Comparison of ENCODE assay signal across 25 cellular contexts in the genomic region with DNA sequence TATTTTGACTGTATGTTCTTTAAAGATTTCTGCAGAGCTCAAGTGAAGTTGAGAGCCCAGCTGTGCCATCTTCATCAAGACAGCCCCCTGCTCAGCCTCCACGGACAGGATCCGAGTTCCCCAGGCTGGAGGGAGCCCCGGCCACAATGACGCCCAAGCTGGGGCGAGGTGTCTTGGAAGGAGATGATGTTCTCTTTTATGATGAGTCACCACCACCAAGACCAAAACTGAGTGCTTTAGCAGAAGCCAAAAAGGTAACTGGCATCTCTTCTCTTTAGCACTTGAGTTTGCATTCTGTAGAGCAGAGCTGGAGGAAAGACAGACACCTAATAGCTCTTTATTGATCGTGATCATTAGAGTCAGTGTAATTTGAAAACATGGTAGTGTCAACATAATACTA. TPM values are rescaled to one million over a fixed set of nuclear protein-coding genes. Genes with fewer than 3 reads are reported as not detected.
A peak's percentile ranks its signal among the peaks of the same experiment; 100 is the strongest.
DNase-seq lines count a peak whose midpoint lies in the region; ATAC-seq and TF ChIP-seq lines count a peak whose summit lies in the region.
"Had no signal": no experiment of that assay in that cellular context is flagged by ENCODE, and none has a peak within 500 bp of the region (broad histone marks: within the 10 kb centered on the region; RNA-seq: fewer than 3 reads in every experiment).

No MANE protein-coding gene starts in this region.

- peak overlapping the region; percentile 19 for H3K27ac Mint-ChIP-seq in activated CD4-positive, alpha-beta T cell treated with anti-CD3 and anti-CD28 coated beads, Interleukin-2, amount 10 ng/mL, durations not matched to agents 24 days and 14 days
- no peak overlapping the region for H3K27ac Mint-ChIP-seq in activated CD4-positive, alpha-beta T cell treated with anti-CD3 and anti-CD28 coated beads for 36 hours
- peak overlapping the region; percentile 67; the same call in 1 of the 2 replicates for H3K27ac Mint-ChIP-seq in GM23338
- H3K27ac Mint-ChIP-seq: H9, HFFc6 had no signal

- POLR2A ChIA-PET in activated CD4-positive, alpha-beta T cell treated with anti-CD3 and anti-CD28 coated beads for 36 hours (lab: Charles Lee) = interaction anchor here (1.5 kb wide), 1 partner anchor 108 kb away, joined by 5 read pairs; no protein-coding TSS in a partner anchor

- H3K27ac ChIP-seq in GM23338 (ENCODE audit: low read depth) (no peak overlapping the region), mammary epithelial cell (ENCODE audit: insufficient read depth, low read depth, low read length) (no peak overlapping the region), foreskin keratinocyte (no peak overlapping the region)
- H3K27ac ChIP-seq: C4-2B had no signal

- dilution Hi-C loops in mammary epithelial cell (cut with HindIII; ENCODE audit: low sequenced_read_pairs) = no loop called here

- TF ChIP-seq CTCF in GM23338 (conservative IDR thresholded peaks at IDR 0.05; ENCODE audit: low read depth in 2 of 2) (no peak), mammary epithelial cell (conservative IDR thresholded peaks at IDR 0.05 in 1 of 2, IDR thresholded peaks at IDR 0.05 in 1 of 2; ENCODE audit: extremely low read depth in 1 of 2, insufficient read depth in 1 of 2, low read depth in 1 of 2, low read length in 2 of 2) (no peak), foreskin keratinocyte (conservative IDR thresholded peaks at IDR 0.05) (no peak)

- no peak overlapping the region for H3K9ac ChIP-seq in mammary epithelial cell (ENCODE audit: insufficient read depth, low read length)

- no peak for ATAC-seq in activated CD4-positive, alpha-beta T cell treated with anti-CD3 and anti-CD28 coated beads for 36 hours
- ATAC-seq in GM23338 (no peak), foreskin keratinocyte (peak; percentile 33), HG03457 (IDR thresholded peaks at IDR 0.05; ENCODE audit: unreplicated experiment) (no peak), HG02759 (IDR thresholded peaks at IDR 0.05; ENCODE audit: unreplicated experiment) (no peak)
- ATAC-seq: GM12878, Panc1, SK-N-SH treated with all-trans-retinoic acid at 6 μM for 48 hours had no signal

- H3F3A ChIP-seq in GM23338 (replicated peaks; ENCODE audit: low read depth) = no peaks in the 10 kb centered on the region

- BruUV-seq in mammary epithelial cell (replicated peaks; lab: Mats Ljungman, UMichigan) = no TSS peak

- no peaks in the 10 kb centered on the region for H3K27me3 Mint-ChIP-seq in activated CD4-positive, alpha-beta T cell treated with anti-CD3 and anti-CD28 coated beads, Interleukin-2, amount 10 ng/mL, durations not matched to agents 24 days and 14 days
- no peaks in the 10 kb centered on the region for H3K27me3 Mint-ChIP-seq in activated CD4-positive, alpha-beta T cell treated with anti-CD3 and anti-CD28 coated beads for 36 hours
- peaks cover 4% of the 10 kb centered on the region for H3K27me3 Mint-ChIP-seq in GM23338 (ENCODE audit: insufficient read depth, low read depth, poor library complexity)
- H3K27me3 Mint-ChIP-seq: IgD-negative memory B cell had no signal

- no peaks in the 10 kb centered on the region for H3K4me1 ChIP-seq in GM23338 (ENCODE audit: insufficient read depth)
- no peaks in the 10 kb centered on the region for H3K4me1 ChIP-seq in mammary epithelial cell (ENCODE audit: insufficient read depth, low read length)
- H3K4me1 ChIP-seq in foreskin keratinocyte = no peaks in the 10 kb centered on the region

- H3K79me2 ChIP-seq in GM23338 (replicated peaks; ENCODE audit: insufficient read depth) (no peaks in the 10 kb centered on the region), mammary epithelial cell (ENCODE audit: insufficient read depth, low read length) (no peaks in the 10 kb centered on the region)

- in situ Hi-C loops in mammary epithelial cell (cut with MboI; ENCODE audit: low sequenced_read_pairs in 2 of 2) = no loop called here

- intact Hi-C loops in activated CD4-positive, alpha-beta T cell treated with anti-CD3 and anti-CD28 coated beads, Interleukin-2, amount 10 ng/mL, durations not matched to agents 24 days and 14 days (cut with micrococcal nuclease) = no loop called here
- intact Hi-C loops in activated CD4-positive, alpha-beta T cell treated with anti-CD3 and anti-CD28 coated beads for 36 hours (cut with DNase I, micrococcal nuclease) = no loop called here
- intact Hi-C loops in mammary epithelial cell (cut with micrococcal nuclease) = no loop called here

- no peaks in the 10 kb centered on the region for H3K9me3 Mint-ChIP-seq in activated CD4-positive, alpha-beta T cell treated with anti-CD3 and anti-CD28 coated beads, Interleukin-2, amount 10 ng/mL, durations not matched to agents 24 days and 14 days
- H3K9me3 Mint-ChIP-seq in activated CD4-positive, alpha-beta T cell treated with anti-CD3 and anti-CD28 coated beads for 36 hours (ENCODE audit: low read depth) = no peaks in the 10 kb centered on the region
- H3K9me3 Mint-ChIP-seq in GM23338 = no peaks in the 10 kb centered on the region
- H3K9me3 Mint-ChIP-seq: H9, HFFc6, IgD-negative memory B cell had no signal

- H3K36me3 ChIP-seq in GM23338 (ENCODE audit: insufficient read depth) = peaks cover 84% of the 10 kb centered on the region
- H3K36me3 ChIP-seq in mammary epithelial cell (ENCODE audit: insufficient read depth, low read length) = peaks cover 32% of the 10 kb centered on the region

- peaks cover 3% of the 10 kb centered on the region; the same call in 1 of the 2 replicates for H4K20me1 ChIP-seq in GM23338 (replicated peaks; ENCODE audit: insufficient read depth)
- no peaks in the 10 kb centered on the region for H4K20me1 ChIP-seq in mammary epithelial cell (ENCODE audit: insufficient read depth, low read length)

- peaks cover 47% of the 10 kb centered on the region for H3K36me3 Mint-ChIP-seq in activated CD4-positive, alpha-beta T cell treated with anti-CD3 and anti-CD28 coated beads, Interleukin-2, amount 10 ng/mL, durations not matched to agents 24 days and 14 days (ENCODE audit: low read depth)
- H3K36me3 Mint-ChIP-seq in activated CD4-positive, alpha-beta T cell treated with anti-CD3 and anti-CD28 coated beads for 36 hours (ENCODE audit: low read depth) = peaks cover 80% of the 10 kb centered on the region
- H3K36me3 Mint-ChIP-seq in GM23338 (ENCODE audit: low read depth) = peaks cover 94% of the 10 kb centered on the region
- H3K36me3 Mint-ChIP-seq: IgD-negative memory B cell had no signal

- no peaks in the 10 kb centered on the region for H3K4me1 Mint-ChIP-seq in activated CD4-positive, alpha-beta T cell treated with anti-CD3 and anti-CD28 coated beads, Interleukin-2, amount 10 ng/mL, durations not matched to agents 24 days and 14 days
- H3K4me1 Mint-ChIP-seq in activated CD4-positive, alpha-beta T cell treated with anti-CD3 and anti-CD28 coated beads for 36 hours = no peaks in the 10 kb centered on the region
- no peaks in the 10 kb centered on the region for H3K4me1 Mint-ChIP-seq in GM23338
- H3K4me1 Mint-ChIP-seq: H9, IgD-negative memory B cell had no signal

- CTCF ChIA-PET in activated CD4-positive, alpha-beta T cell treated with anti-CD3 and anti-CD28 coated beads for 36 hours (lab: Charles Lee) = interaction anchor here (0.7 kb wide), 1 partner anchor 1153 kb away, joined by 3 read pairs; no protein-coding TSS in a partner anchor
- CTCF ChIA-PET in mammary epithelial cell (lab: Charles Lee; ENCODE audit: low non-redundant PET) = no interaction called here

- no peak overlapping the region for H3K4me2 ChIP-seq in GM23338
- no peak overlapping the region for H3K4me2 ChIP-seq in mammary epithelial cell (ENCODE audit: insufficient read depth, low read depth, low read length)

- no peaks in the 10 kb centered on the region for H3K27me3 ChIP-seq in GM23338 (ENCODE audit: insufficient read depth)
- H3K27me3 ChIP-seq in mammary epithelial cell (ENCODE audit: insufficient read depth, low read length) = no peaks in the 10 kb centered on the region
- H3K27me3 ChIP-seq in foreskin keratinocyte = no peaks in the 10 kb centered on the region
- H3K27me3 ChIP-seq: MG63 had no signal

- H3K9me3 ChIP-seq in mammary epithelial cell (replicated peaks; ENCODE audit: insufficient read depth, low read length) = no peaks in the 10 kb centered on the region
- H3K9me3 ChIP-seq: MG63 had no signal

- H3K4me3 Mint-ChIP-seq in activated CD4-positive, alpha-beta T cell treated with anti-CD3 and anti-CD28 coated beads, Interleukin-2, amount 10 ng/mL, durations not matched to agents 24 days and 14 days = no peak overlapping the region
- H3K4me3 Mint-ChIP-seq in activated CD4-positive, alpha-beta T cell treated with anti-CD3 and anti-CD28 coated beads for 36 hours = no peak overlapping the region
- H3K4me3 Mint-ChIP-seq in GM23338 = no peak overlapping the region
- H3K4me3 Mint-ChIP-seq: H9, HFFc6, IgD-negative memory B cell had no signal

- no peak overlapping the region for H3K4me3 ChIP-seq in GM23338
- H3K4me3 ChIP-seq in mammary epithelial cell (replicated peaks in 1 of 3; ENCODE audit: insufficient read depth in 1 of 3, low read depth in 2 of 3, low read length in 3 of 3) = no peak overlapping the region
- H3K4me3 ChIP-seq: GM12878, MG63 had no signal

- 95% methylated on average over 6 of the region's 6 CpGs for WGBS in mammary epithelial cell (ENCODE audit: low coverage, missing lambda C conversion rate)

- H3K9me2 ChIP-seq in GM23338 (ENCODE audit: insufficient read depth) = no peaks in the 10 kb centered on the region

- no peak for DNase-seq in activated CD4-positive, alpha-beta T cell treated with anti-CD3 and anti-CD28 coated beads, Interleukin-2, amount 10 ng/mL, durations not matched to agents 24 days and 14 days
- no peak for DNase-seq in activated CD4-positive, alpha-beta T cell treated with anti-CD3 and anti-CD28 coated beads for 36 hours
- DNase-seq in GM23338 (ENCODE audit: low spot score) = no peak
- peak; percentile 12 for DNase-seq in mammary epithelial cell
- peak in 1 of 2 donors; percentile 7 for DNase-seq in foreskin keratinocyte
- DNase-seq in cerebellum (ENCODE audit: low spot score) = no peak
- DNase-seq: H9, HFFc6, Karpas-422, MG63, NCI-H1105, NCI-H146, NCI-H2029, NCI-H2227 treated with DMSO at 0.1 percent for 48 hours, NCI-H524, NCI-H82 had no signal

- H2AFZ ChIP-seq in GM23338 (no peak overlapping the region), mammary epithelial cell (ENCODE audit: low read depth, low read length) (no peak overlapping the region)

RNA-seq across cellular contexts. Expression of gene MCM10, which starts 33.7 kb away (rescaled TPM):
- 107 and 112 TPM in 2 replicates for total RNA-seq in activated CD4-positive, alpha-beta T cell treated with anti-CD3 and anti-CD28 coated beads, Interleukin-2, amount 10 ng/mL, durations not matched to agents 24 days and 14 days
- total RNA-seq in activated CD4-positive, alpha-beta T cell treated with anti-CD3 and anti-CD28 coated beads for 36 hours = 10 to 100 TPM; 86.0 to 86.2 TPM
- 30.7 and 38.2 TPM in 2 replicates for total RNA-seq in GM23338 (2014; rRNA removed; shearing (Covaris generic))
- 33.4 and 43.0 TPM in 2 replicates for polyA plus RNA-seq in GM23338 (2016; fragmentation: Nextera tagmentation; extraction: Ambion mirVana)
- total RNA-seq in mammary epithelial cell = 10 to 100 TPM in 1 of 2 donors, 1 to 10 TPM in 1; 1.5 to 25.4 TPM
- 13.2 TPM for polyA plus RNA-seq in mammary epithelial cell
- 35.0 TPM for polyA minus RNA-seq in mammary epithelial cell
- total RNA-seq in foreskin keratinocyte = 28.2 and 35.1 TPM in 2 replicates
- polyA plus RNA-seq in foreskin keratinocyte = 6.6 and 9.4 TPM in 2 replicates
- total RNA-seq in cerebellum = 6.4 TPM
- polyA plus RNA-seq: IgD-negative memory B cell had no signal

RNA-seq across cellular contexts. Expression of gene UCMA, which starts 39.2 kb away (rescaled TPM):
- total RNA-seq in activated CD4-positive, alpha-beta T cell treated with anti-CD3 and anti-CD28 coated beads, Interleukin-2, amount 10 ng/mL, durations not matched to agents 24 days and 14 days = not detected in 2 replicates
- not detected for total RNA-seq in activated CD4-positive, alpha-beta T cell treated with anti-CD3 and anti-CD28 coated beads for 36 hours
- total RNA-seq in GM23338 (2014; rRNA removed; shearing (Covaris generic)) = 8.6 and 12.7 TPM in 2 replicates
- 16.7 and 18.7 TPM in 2 replicates for polyA plus RNA-seq in GM23338 (2016; fragmentation: Nextera tagmentation; extraction: Ambion mirVana)
- total RNA-seq in mammary epithelial cell = not detected
- polyA plus RNA-seq in mammary epithelial cell = not detected
- not detected for polyA minus RNA-seq in mammary epithelial cell
- not detected in 2 replicates for total RNA-seq in foreskin keratinocyte
- polyA plus RNA-seq in foreskin keratinocyte = not detected in 2 replicates
- not detected for total RNA-seq in cerebellum
- total RNA-seq: A172, GM12878, H9, HFFc6, HT1080 had no signal
- polyA plus RNA-seq: IgD-negative memory B cell had no signal
